Comparison of ENCODE assay signal across 26 cellular contexts in the genomic region with DNA sequence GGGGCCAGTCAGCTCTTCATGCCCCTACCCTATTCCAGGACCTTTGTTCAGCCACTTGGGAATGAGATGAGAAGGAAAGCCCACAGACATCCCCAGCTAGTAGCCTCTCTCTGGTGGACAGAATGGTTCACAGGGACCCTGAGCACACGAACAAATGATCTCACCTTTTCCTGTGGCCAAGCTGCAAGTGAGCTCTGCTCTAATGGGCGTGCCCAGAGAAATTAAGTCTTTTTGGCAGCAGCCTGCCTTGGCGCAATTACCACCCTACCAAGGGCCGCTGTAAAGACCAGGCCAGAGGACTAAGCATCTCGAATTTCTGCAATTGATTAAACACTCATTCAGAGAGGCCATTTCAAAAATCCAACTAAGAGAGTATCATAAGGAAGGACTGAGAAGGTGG. TPM values are rescaled to one million over a fixed set of nuclear protein-coding genes. Genes with fewer than 3 reads are reported as not detected.
A peak's percentile ranks its signal among the peaks of the same experiment; 100 is the strongest.
DNase-seq lines count a peak whose midpoint lies in the region; ATAC-seq and TF ChIP-seq lines count a peak whose summit lies in the region.
"Had no signal": no experiment of that assay in that cellular context is flagged by ENCODE, and none has a peak within 500 bp of the region (broad histone marks: within the 10 kb centered on the region; RNA-seq: fewer than 3 reads in every experiment).

No MANE protein-coding gene starts in this region.

- H3K27ac Mint-ChIP-seq in T-helper 17 cell, result peak overlapping the region; percentile 67
- H3K27ac Mint-ChIP-seq in stimulated activated memory B cell treated with anti-CD40 and anti-IgM and Interleukin-4, amounts not matched to agents 10 μg/mL and 1 μg/mL and 100 μg/mL, for 72 hours, result peak overlapping the region; percentile 78
- H3K27ac Mint-ChIP-seq: activated CD8-positive, alpha-beta memory T cell treated with anti-CD3 and anti-CD28 coated beads, Interleukin-2, amount 10 ng/mL, durations not matched to agents 7 days and 5 days; activated naive CD8-positive, alpha-beta T cell treated with anti-CD3 and anti-CD28 coated beads, Interleukin-2, amount 50 U/mL, for 24 hours; effector memory CD8-positive, alpha-beta T cell; stimulated activated naive CD8-positive, alpha-beta T cell treated with anti-CD3 and anti-CD28 coated beads, Interleukin-15, amount 100 ng/mL, for 72 hours; WTC11 had no signal

- H3K4me3 ChIP-seq in heart right ventricle, result no peak overlapping the region
- H3K4me3 ChIP-seq: pancreas, skin epidermis, uterus had no signal

- TF ChIP-seq CTCF in heart right ventricle (IDR thresholded peaks at IDR 0.05), result no peak

- H3K27me3 ChIP-seq in heart right ventricle, result peaks cover 0 to 15% (median 0%) of the 10 kb centered on the region in 7 donors
- H3K27me3 ChIP-seq: pancreas, uterus had no signal

- 65 to 76% methylated on average over 5 of the region's 5 CpGs for WGBS in heart right ventricle, 2 donors

- peaks cover 3% of the 10 kb centered on the region for H3K36me3 Mint-ChIP-seq in T-helper 17 cell (ENCODE audit: low read depth)
- H3K36me3 Mint-ChIP-seq in stimulated activated memory B cell treated with anti-CD40 and anti-IgM and Interleukin-4, amounts not matched to agents 10 μg/mL and 1 μg/mL and 100 μg/mL, for 72 hours, result peaks cover 14% of the 10 kb centered on the region
- H3K36me3 Mint-ChIP-seq: WTC11 had no signal

- ATAC-seq in T-helper 17 cell (no peak), heart right ventricle (no peak)
- no peak for ATAC-seq in stimulated activated memory B cell treated with anti-CD40 and anti-IgM and Interleukin-4, amounts not matched to agents 10 μg/mL and 1 μg/mL and 100 μg/mL, for 72 hours
- ATAC-seq: activated CD8-positive, alpha-beta memory T cell treated with anti-CD3 and anti-CD28 coated beads, Interleukin-2, amount 10 ng/mL, durations not matched to agents 7 days and 5 days; activated naive CD8-positive, alpha-beta T cell treated with anti-CD3 and anti-CD28 coated beads, Interleukin-2, amount 50 U/mL, for 24 hours; activated T-cell treated with anti-CD3 and anti-CD28 coated beads, Interleukin-2, amount 50 U/mL, for 4 hours; effector memory CD8-positive, alpha-beta T cell; left lobe of liver; pancreas; stimulated activated naive CD8-positive, alpha-beta T cell treated with anti-CD3 and anti-CD28 coated beads, Interleukin-15, amount 100 ng/mL, for 72 hours; WTC11 had no signal

- H3K4me1 ChIP-seq in heart right ventricle, result peaks cover 0 to 8% (median 0%) of the 10 kb centered on the region in 9 donors
- H3K4me1 ChIP-seq: pancreas had no signal

- H3K36me3 ChIP-seq in heart right ventricle, result no peaks in the 10 kb centered on the region
- H3K36me3 ChIP-seq: pancreas, uterus had no signal

- DNase-seq in NCI-H748 (lab: John Stamatoyannopoulos, UW; ENCODE audit: unreplicated experiment) (peak; percentile 48), NCI-H748 treated with DMSO at 0.1 percent for 48 hours (lab: John Stamatoyannopoulos, UW) (no peak), NCI-H1092 (lab: John Stamatoyannopoulos, UW) (peak; percentile 75), T-helper 17 cell (no peak), heart right ventricle (no peak), NCI-H82 treated with DMSO at 0.1 percent for 48 hours (lab: John Stamatoyannopoulos, UW; ENCODE audit: unreplicated experiment) (no peak), DMS 273 (lab: John Stamatoyannopoulos, UW; ENCODE audit: unreplicated experiment) (no peak)
- DNase-seq: activated CD8-positive, alpha-beta memory T cell treated with anti-CD3 and anti-CD28 coated beads, Interleukin-2, amount 10 ng/mL, durations not matched to agents 7 days and 5 days; activated gamma-delta T cell; activated naive CD8-positive, alpha-beta T cell treated with anti-CD3 and anti-CD28 coated beads, Interleukin-2, amount 50 U/mL, for 24 hours; activated T-cell treated with anti-CD3 and anti-CD28 coated beads, Interleukin-2, amount 50 U/mL, for 4 hours; AML-193; cortex of kidney; effector memory CD8-positive, alpha-beta T cell; NCI-H187; NCI-H82; pancreas; retina; stimulated activated naive CD8-positive, alpha-beta T cell treated with anti-CD3 and anti-CD28 coated beads, Interleukin-15, amount 100 ng/mL, for 72 hours; T-helper 1 cell; uterus had no signal

- H3K4me1 Mint-ChIP-seq in T-helper 17 cell, result peaks cover 23% of the 10 kb centered on the region
- peaks cover 64% of the 10 kb centered on the region for H3K4me1 Mint-ChIP-seq in stimulated activated memory B cell treated with anti-CD40 and anti-IgM and Interleukin-4, amounts not matched to agents 10 μg/mL and 1 μg/mL and 100 μg/mL, for 72 hours
- H3K4me1 Mint-ChIP-seq: neural crest cell had no signal

- H3K27me3 Mint-ChIP-seq in T-helper 17 cell, result no peaks in the 10 kb centered on the region
- no peaks in the 10 kb centered on the region for H3K27me3 Mint-ChIP-seq in stimulated activated memory B cell treated with anti-CD40 and anti-IgM and Interleukin-4, amounts not matched to agents 10 μg/mL and 1 μg/mL and 100 μg/mL, for 72 hours
- H3K27me3 Mint-ChIP-seq: activated CD8-positive, alpha-beta memory T cell treated with anti-CD3 and anti-CD28 coated beads, Interleukin-2, amount 10 ng/mL, durations not matched to agents 7 days and 5 days; activated naive CD8-positive, alpha-beta T cell treated with anti-CD3 and anti-CD28 coated beads, Interleukin-2, amount 50 U/mL, for 24 hours; effector memory CD8-positive, alpha-beta T cell; stimulated activated naive CD8-positive, alpha-beta T cell treated with anti-CD3 and anti-CD28 coated beads, Interleukin-15, amount 100 ng/mL, for 72 hours had no signal

- peaks cover 2% of the 10 kb centered on the region for H3K9me3 Mint-ChIP-seq in stimulated activated memory B cell treated with anti-CD40 and anti-IgM and Interleukin-4, amounts not matched to agents 10 μg/mL and 1 μg/mL and 100 μg/mL, for 72 hours
- H3K9me3 Mint-ChIP-seq: effector memory CD8-positive, alpha-beta T cell; neural crest cell; stimulated activated naive CD8-positive, alpha-beta T cell treated with anti-CD3 and anti-CD28 coated beads, Interleukin-15, amount 100 ng/mL, for 72 hours had no signal

- no peak overlapping the region for H3K4me3 Mint-ChIP-seq in T-helper 17 cell
- no peak overlapping the region for H3K4me3 Mint-ChIP-seq in stimulated activated memory B cell treated with anti-CD40 and anti-IgM and Interleukin-4, amounts not matched to agents 10 μg/mL and 1 μg/mL and 100 μg/mL, for 72 hours
- H3K4me3 Mint-ChIP-seq: activated CD8-positive, alpha-beta memory T cell treated with anti-CD3 and anti-CD28 coated beads, Interleukin-2, amount 10 ng/mL, durations not matched to agents 7 days and 5 days; activated naive CD8-positive, alpha-beta T cell treated with anti-CD3 and anti-CD28 coated beads, Interleukin-2, amount 50 U/mL, for 24 hours; activated T-cell treated with anti-CD3 and anti-CD28 coated beads, Interleukin-2, amount 50 U/mL, for 4 hours; effector memory CD8-positive, alpha-beta T cell; neural crest cell; stimulated activated naive CD8-positive, alpha-beta T cell treated with anti-CD3 and anti-CD28 coated beads, Interleukin-15, amount 100 ng/mL, for 72 hours; WTC11 had no signal

- intact Hi-C loops in heart right ventricle (cut with DNase I), result no loop called here

- no peak overlapping the region for H3K27ac ChIP-seq in heart right ventricle
- H3K27ac ChIP-seq: pancreas, skin epidermis had no signal

- H3K9me3 ChIP-seq in T-helper 17 cell (ENCODE audit: control insufficient read depth, low read length, poor library complexity, severe bottlenecking), result no peaks in the 10 kb centered on the region
- H3K9me3 ChIP-seq in heart right ventricle, result peaks cover 0 to 8% (median 0%) of the 10 kb centered on the region in 11 donors
- H3K9me3 ChIP-seq: uterus had no signal

RNA-seq across cellular contexts. Expression of gene WHRN, which starts 56.0 kb away (rescaled TPM):
- 10 to 100 TPM; 18.2 to 32.6 TPM for total RNA-seq in T-helper 17 cell
- total RNA-seq in heart right ventricle, result 1 to 10 TPM in 1 of 10 donors, under 1 TPM in 8, not detected in 1; 0.13 to 1.3 (median 0.51) TPM
- polyA plus RNA-seq in heart right ventricle, result under 1 TPM; 0.58 to 0.59 TPM

Comparison
In these comparisons a context has a peak if more than half of its experiments do, and no peak if none do; other contexts are left out.
1. DNase-seq: peak in NCI-H748 (single experiment) and NCI-H1092 (single experiment); none in NCI-H748 treated with DMSO at 0.1 percent for 48 hours (single experiment), T-helper 17 cell (0 of 3), heart right ventricle (0 of 2), NCI-H82 treated with DMSO at 0.1 percent for 48 hours (single experiment) and DMS 273 (single experiment).
2. RNA of gene WHRN, which starts 56.0 kb away (total RNA-seq): 18.2 to 32.6 TPM in T-helper 17 cell; 0.13 to 1.3 TPM in heart right ventricle; every median in the first group is over 4 times any median in the second.